ENCODE assay signal across 7 cellular contexts in genomic region chr19:29687244-29687896, GRCh38.
DNase-seq lines count a peak whose midpoint lies in the region; ATAC-seq lines count a peak whose summit lies in the region.

No MANE protein-coding gene starts in this region.

- DNase-seq in HS-5 (ENCODE audit: low read depth), result peak; percentile 76
- DNase-seq in T1000 (lab: John Stamatoyannopoulos, UW), result peak; percentile 65
- peak; percentile 98 for DNase-seq in fibroblast of the conjunctiva (ENCODE audit: low read depth)
- peak; percentile 68 for DNase-seq in stimulated activated naive CD8-positive, alpha-beta T cell treated with anti-CD3 and anti-CD28 coated beads, Interleukin-15, Interleukin-2, amounts not matched to agents 100 U/mL and 50 U/mL, for 24 hours
- no peak for DNase-seq in activated gamma-delta T cell treated with Interleukin-2 at 50 U/mL for 16 hours

- peak; percentile 85 for ATAC-seq in stimulated activated naive CD8-positive, alpha-beta T cell treated with anti-CD3 and anti-CD28 coated beads, Interleukin-15, Interleukin-2, amounts not matched to agents 100 U/mL and 50 U/mL, for 24 hours
- no peak for ATAC-seq in GM21367 (IDR thresholded peaks at IDR 0.05; ENCODE audit: unreplicated experiment)
- no peak for ATAC-seq in HG02759 (IDR thresholded peaks at IDR 0.05; ENCODE audit: unreplicated experiment)
